1 cellular context compared by ENCODE assay signal in genomic region chr9:124018731-124019697, GRCh38.
TF ChIP-seq lines count a peak whose summit lies in the region.

No MANE protein-coding gene starts in this region.

TF ChIP-seq in HepG2, 621 proteins besides CTCF, POLR2A, EP300 and RAD21:
- TF ChIP-seq MLX (CRISPR knock-in tag; IDR thresholded peaks at IDR 0.05): no peak
- TF ChIP-seq EZH2 (conservative IDR thresholded peaks at IDR 0.05; ENCODE audit: low read depth, low read length): peak; percentile 65; the same call in 1 of the 2 replicates
- TF ChIP-seq CBX2 (IDR thresholded peaks at IDR 0.05; ENCODE audit: low read depth, low read length): peak; percentile 98
- TF ChIP-seq CBX2 (CRISPR knock-in tag; IDR thresholded peaks at IDR 0.05; ENCODE audit: low read depth): no peak
